In the genomic region with DNA sequence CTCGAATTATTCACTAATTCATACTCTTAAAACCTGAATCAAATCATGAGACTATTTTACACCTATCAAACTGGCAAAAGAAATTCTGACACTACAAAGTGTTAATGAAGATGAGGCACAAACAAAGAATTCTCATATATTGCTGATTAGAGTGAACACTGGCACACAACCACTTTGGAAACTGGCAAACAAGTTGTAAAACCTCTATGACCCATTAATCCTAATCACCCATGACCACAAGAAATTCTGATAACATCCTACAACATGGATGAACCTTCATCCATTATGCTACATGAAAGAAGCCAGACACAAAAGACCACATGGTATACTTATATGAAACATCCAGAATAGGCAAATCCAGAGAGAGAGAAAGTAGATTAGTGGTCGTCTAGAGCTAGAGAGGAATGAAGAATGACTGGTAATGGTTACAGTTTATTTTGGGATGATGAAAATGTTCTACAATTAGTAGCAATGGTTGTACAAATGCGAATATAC, we compare ENCODE assay signal across 23 cellular contexts. TPM values are rescaled to one million over a fixed set of nuclear protein-coding genes. Genes with fewer than 3 reads are reported as not detected.
DNase-seq lines count a peak whose midpoint lies in the region; ATAC-seq, FAIRE-seq and TF ChIP-seq lines count a peak whose summit lies in the region.
"Had no signal": no experiment of that assay in that cellular context is flagged by ENCODE, and none has a peak within 500 bp of the region (broad histone marks: within the 10 kb centered on the region; RNA-seq: fewer than 3 reads in every experiment).

No MANE protein-coding gene starts in this region.

- H3K36me3 ChIP-seq in HepG2 (replicated peaks in 1 of 2; ENCODE audit: control insufficient read depth in 1 of 2, insufficient read depth in 2 of 2, low read length in 2 of 2) (peaks cover 0 to 10% of the 10 kb centered on the region in 2 experiments; a peak in 1 of 5 replicates), right lobe of liver (no peaks in the 10 kb centered on the region), SK-N-MC (ENCODE audit: insufficient read depth, low read length) (peaks cover 16% of the 10 kb centered on the region), subcutaneous abdominal adipose tissue (ENCODE audit: control insufficient read depth in 5 of 5, insufficient read depth in 5 of 5, low read length in 5 of 5) (peaks cover 0 to 7% (median 4%) of the 10 kb centered on the region in 5 donors), thyroid gland (no peaks in the 10 kb centered on the region)
- H3K36me3 ChIP-seq: lower lobe of right lung, ovary, thoracic aorta had no signal

- TF ChIP-seq POLR2A in HepG2 (IDR thresholded peaks at IDR 0.05; ENCODE audit: insufficient read depth in 1 of 2, low read depth in 2 of 2, low read length in 2 of 2) (no peak), right lobe of liver (IDR thresholded peaks at IDR 0.05) (no peak), thyroid gland (IDR thresholded peaks at IDR 0.05) (no peak)

- H2AFZ ChIP-seq in HepG2 (ENCODE audit: low read length) = no peak overlapping the region

- TF ChIP-seq RAD21 in HepG2 (CRISPR knock-in tag; IDR thresholded peaks at IDR 0.05) = no peak

- no peak overlapping the region for H3K27ac ChIP-seq in HepG2 (ENCODE audit: extremely low read length, insufficient read depth, low read length)
- peak overlapping the region in 1 of 3 donors; percentile 12 for H3K27ac ChIP-seq in right lobe of liver
- H3K27ac ChIP-seq in SK-N-MC = peak overlapping the region; percentile 15; the same call in 1 of the 2 replicates
- peak overlapping the region; percentile 33 for H3K27ac ChIP-seq in subcutaneous abdominal adipose tissue (ENCODE audit: low read depth, low read length)
- H3K27ac ChIP-seq in thyroid gland = no peak overlapping the region
- H3K27ac ChIP-seq: lower lobe of right lung, ovary had no signal

- in situ Hi-C loops in HepG2 (cut with HindIII; ENCODE audit: extremely low pct_ligation_motif_present, low pct_unique_long_range_greater_than_20kb) = no loop called here

- H3K27me3 ChIP-seq in HepG2 (ENCODE audit: control insufficient read depth in 1 of 2, insufficient read depth in 2 of 2, low read length in 2 of 2) (no peaks in the 10 kb centered on the region), right lobe of liver (no peaks in the 10 kb centered on the region), subcutaneous abdominal adipose tissue (ENCODE audit: control insufficient read depth in 5 of 5, insufficient read depth in 4 of 5, low read length in 5 of 5) (no peaks in the 10 kb centered on the region), thyroid gland (no peaks in the 10 kb centered on the region)
- H3K27me3 ChIP-seq: ovary had no signal

- FAIRE-seq in HepG2 (lab: Jason Lieb, UNC) = no peak
- FAIRE-seq: GM12878 had no signal

- H3K4me1 ChIP-seq in HepG2 (ENCODE audit: insufficient read depth, low read length) (peaks cover 82% of the 10 kb centered on the region), right lobe of liver (peaks cover 0 to 84% (median 40%) of the 10 kb centered on the region in 4 donors), subcutaneous abdominal adipose tissue (ENCODE audit: control insufficient read depth in 5 of 5, insufficient read depth in 5 of 5, low read length in 5 of 5) (peaks cover 6 to 58% (median 44%) of the 10 kb centered on the region in 5 donors), thyroid gland (peaks cover 55 to 83% of the 10 kb centered on the region in 2 donors)

- no peak for TF ChIP-seq CTCF in HepG2 (CRISPR knock-in tag; IDR thresholded peaks at IDR 0.05)
- no peak for TF ChIP-seq CTCF in right lobe of liver (IDR thresholded peaks at IDR 0.05)
- TF ChIP-seq CTCF in thyroid gland (IDR thresholded peaks at IDR 0.05) = no peak

- TF ChIP-seq EP300 in HepG2 (IDR thresholded peaks at IDR 0.05; ENCODE audit: low read depth in 2 of 2, low read length in 2 of 2) (no peak), HepG2 (CRISPR knock-in tag; IDR thresholded peaks at IDR 0.05; ENCODE audit: borderline replicate concordance) (no peak)

- intact Hi-C loops in HepG2 (cut with micrococcal nuclease; ENCODE audit: unreplicated experiment) (no loop called here), right lobe of liver (cut with DNase I) (no loop called here), thyroid gland (cut with DNase I) (no loop called here)

- H3K4me3 Mint-ChIP-seq in memory B cell = peak overlapping the region; percentile 25
- H3K4me3 Mint-ChIP-seq: stimulated activated naive B cell treated with anti-CD40 and anti-IgM and Interleukin-4, amounts not matched to agents 10 μg/mL and 1 μg/mL and 100 μg/mL, for 72 hours had no signal

- H3K9me3 Mint-ChIP-seq in memory B cell = no peaks in the 10 kb centered on the region
- H3K9me3 Mint-ChIP-seq: H9; stimulated activated naive B cell treated with anti-CD40 and anti-IgM and Interleukin-4, amounts not matched to agents 10 μg/mL and 1 μg/mL and 100 μg/mL, for 72 hours had no signal

- no peaks in the 10 kb centered on the region for H3K27me3 Mint-ChIP-seq in memory B cell
- H3K27me3 Mint-ChIP-seq: stimulated activated naive B cell treated with anti-CD40 and anti-IgM and Interleukin-4, amounts not matched to agents 10 μg/mL and 1 μg/mL and 100 μg/mL, for 72 hours had no signal

- H3K79me2 ChIP-seq in HepG2 (ENCODE audit: insufficient read depth, low read length) = peaks cover 97% of the 10 kb centered on the region

- CTCF ChIA-PET in HepG2 (lab: Yijun Ruan, JAX; ENCODE audit: low intra/inter-chr PET ratio, low total read pairs) = no interaction called here

- H3K9ac ChIP-seq in HepG2 (ENCODE audit: insufficient read depth, low read depth, low read length) (no peak overlapping the region), SK-N-MC (ENCODE audit: insufficient read length) (no peak overlapping the region), subcutaneous abdominal adipose tissue (ENCODE audit: low read length in 5 of 5) (no peak overlapping the region)

- peaks cover 42% of the 10 kb centered on the region for H3K4me1 Mint-ChIP-seq in memory B cell

- peaks cover 8% of the 10 kb centered on the region for H3K36me3 Mint-ChIP-seq in memory B cell

- H3K4me3 ChIP-seq in HepG2 (replicated peaks in 1 of 3; ENCODE audit: insufficient read depth in 1 of 3, low read depth in 2 of 3, low read length in 3 of 3) = no peak overlapping the region
- no peak overlapping the region for H3K4me3 ChIP-seq in right lobe of liver
- H3K4me3 ChIP-seq in SK-N-MC = no peak overlapping the region
- no peak overlapping the region for H3K4me3 ChIP-seq in subcutaneous abdominal adipose tissue (ENCODE audit: low read depth in 1 of 5, low read length in 5 of 5)
- no peak overlapping the region for H3K4me3 ChIP-seq in thyroid gland (replicated peaks in 1 of 3)
- H3K4me3 ChIP-seq: GM12878, lower lobe of right lung, ovary, thoracic aorta had no signal

- peak overlapping the region; percentile 49 for H3K27ac Mint-ChIP-seq in memory B cell
- H3K27ac Mint-ChIP-seq: stimulated activated naive B cell treated with anti-CD40 and anti-IgM and Interleukin-4, amounts not matched to agents 10 μg/mL and 1 μg/mL and 100 μg/mL, for 72 hours had no signal

- BruUV-seq in HepG2 (replicated peaks; lab: Mats Ljungman, UMichigan) = no TSS peak

- peaks cover 95% of the 10 kb centered on the region for H4K20me1 ChIP-seq in HepG2 (ENCODE audit: insufficient read depth, low read length)

- WGBS in HepG2 (ENCODE audit: low lambda C conversion rate) = 75% methylated on average over 3 of the region's 3 CpGs
- 51% methylated on average over 3 of the region's 3 CpGs for WGBS in right lobe of liver (ENCODE audit: insufficient coverage, low coverage, low lambda C conversion rate, missing lambda C conversion rate)
- 68 to 72% methylated on average over 3 of the region's 3 CpGs for WGBS in thyroid gland, 2 donors

- POLR2A ChIA-PET in HepG2 (lab: Yijun Ruan, JAX) = interaction anchor here (0.6 to 1.1 kb wide), 3 partner anchors 9 to 20 kb away, joined by 3 to 4 read pairs (median 4); no protein-coding TSS in a partner anchor

- DNase-seq in HepG2 (ENCODE audit: low spot score) (no peak), right lobe of liver (no peak), SK-N-MC (ENCODE audit: low read depth, low spot score) (no peak), memory B cell (ENCODE audit: low spot score in 2 of 2) (no peak), thyroid gland (no peak), NCI-H446 treated with DMSO at 0.1 percent for 48 hours (lab: John Stamatoyannopoulos, UW) (no peak)
- DNase-seq: ACHN; activated CD4-positive, alpha-beta T cell treated with anti-CD3 and anti-CD28 coated beads for 1 hour; activated naive CD4-positive, alpha-beta T cell treated with anti-CD3 and anti-CD28 coated beads, Interleukin-2, amount 50 U/mL, for 16 hours; C1 segment of cervical spinal cord; H9; NCI-H1048; NCI-H2029; ovary; RPMI8226; stimulated activated CD4-positive, alpha-beta T cell treated with anti-CD3 and anti-CD28 coated beads, Interleukin-2, amount 100 ng/mL, for 24 hours; stimulated activated naive B cell treated with anti-CD40 and anti-IgM and Interleukin-4, amounts not matched to agents 10 μg/mL and 1 μg/mL and 100 μg/mL, for 72 hours had no signal

- ATAC-seq in HepG2 = no peak
- ATAC-seq in right lobe of liver = no peak
- ATAC-seq in memory B cell (ENCODE audit: low read depth) = no peak
- ATAC-seq in HG03135 (IDR thresholded peaks at IDR 0.05; ENCODE audit: unreplicated experiment) = no peak
- ATAC-seq: sciatic nerve; stimulated activated naive B cell treated with anti-CD40 and anti-IgM and Interleukin-4, amounts not matched to agents 10 μg/mL and 1 μg/mL and 100 μg/mL, for 72 hours had no signal

- H3K4me2 ChIP-seq in HepG2 (ENCODE audit: low read depth, low read length) = no peak overlapping the region

- H3K9me3 ChIP-seq in HepG2 (ENCODE audit: low read length) (no peaks in the 10 kb centered on the region), right lobe of liver (no peaks in the 10 kb centered on the region), SK-N-MC (ENCODE audit: low read depth, low read length) (no peaks in the 10 kb centered on the region), subcutaneous abdominal adipose tissue (ENCODE audit: control insufficient read depth in 5 of 5, low read length in 5 of 5) (no peaks in the 10 kb centered on the region), thyroid gland (no peaks in the 10 kb centered on the region)
- H3K9me3 ChIP-seq: lower lobe of right lung, ovary, thoracic aorta had no signal

RNA-seq across cellular contexts. Expression of a gene that starts 8.5 kb away (rescaled TPM):
- 86.1 and 102 TPM in 2 replicates for total RNA-seq in HepG2 (2016; rRNA removed; fragmentation: Illumina TruSeq; extraction: Trizol)
- total RNA-seq in HepG2 (2016; cell fraction: cytosol; rRNA removed; fragmentation: Illumina TruSeq; extraction: Trizol; ENCODE audit: low read depth) = 25.6 and 26.4 TPM in 2 replicates
- 92.3 and 92.5 TPM in 2 replicates for total RNA-seq in HepG2 (2016; cell fraction: insoluble cytoplasmic fraction; rRNA removed; fragmentation: Illumina TruSeq; extraction: Trizol)
- 57.5 TPM in 2 replicates for total RNA-seq in HepG2 (2016; cell fraction: membrane; rRNA removed; fragmentation: Illumina TruSeq; extraction: Trizol)
- 88.6 and 95.6 TPM in 2 replicates for total RNA-seq in HepG2 (2016; cell fraction: nucleus; rRNA removed; fragmentation: Illumina TruSeq; extraction: Trizol)
- 45.9 and 46.4 TPM in 2 replicates for polyA plus RNA-seq in HepG2 (2011; rRNA removed)
- 31.6 and 50.0 TPM in 2 replicates for polyA plus RNA-seq in HepG2 (2011; cell fraction: cytosol; rRNA removed)
- 47.9 and 59.6 TPM in 2 replicates for polyA plus RNA-seq in HepG2 (2011; cell fraction: nucleus; rRNA removed)
- polyA plus RNA-seq in HepG2 (2012) = 66.6 and 70.2 TPM in 2 replicates
- polyA plus RNA-seq in HepG2 (2016; cell fraction: cytosol; fragmentation: Illumina TruSeq; extraction: Trizol; ENCODE audit: low read depth) = 4.1 and 5.8 TPM in 2 replicates
- 64.8 and 77.7 TPM in 2 replicates for polyA plus RNA-seq in HepG2 (2016; cell fraction: insoluble cytoplasmic fraction; fragmentation: Illumina TruSeq; extraction: Trizol; ENCODE audit: low read depth)
- 19.7 and 22.4 TPM in 2 replicates for polyA plus RNA-seq in HepG2 (2016; cell fraction: membrane; fragmentation: Illumina TruSeq; extraction: Trizol; ENCODE audit: low read depth)
- polyA plus RNA-seq in HepG2 (2016; cell fraction: nucleus; fragmentation: Illumina TruSeq; extraction: Trizol; ENCODE audit: insufficient read depth, low read depth) = 101 and 103 TPM in 2 replicates
- 88.8 and 106 TPM in 2 replicates for polyA minus RNA-seq in HepG2 (2011; rRNA and poly(A)+ RNA removed; ENCODE audit: low replicate concordance)
- 54.0 and 54.9 TPM in 2 replicates for polyA minus RNA-seq in HepG2 (2011; cell fraction: cytosol; rRNA and poly(A)+ RNA removed)
- polyA minus RNA-seq in HepG2 (2011; cell fraction: nucleus; rRNA and poly(A)+ RNA removed) = 163 and 195 TPM in 2 replicates
- total RNA-seq in right lobe of liver = 10 to 100 TPM; 51.2 to 80.0 (median 67.3) TPM
- total RNA-seq in thyroid gland = 100 to 1,000 TPM; 146 to 220 (median 176) TPM

RNA-seq across cellular contexts. Expression of a gene that starts 10.2 kb away (rescaled TPM):
- total RNA-seq in HepG2 (2016; rRNA removed; fragmentation: Illumina TruSeq; extraction: Trizol) (21.9 and 25.4 TPM in 2 replicates), right lobe of liver (10 to 100 TPM in 3 of 6 experiments, 1 to 10 TPM in 3; 7.5 to 17.5 (median 10.0) TPM), thyroid gland (10 to 100 TPM; 15.7 to 30.9 (median 25.7) TPM)
- total RNA-seq in HepG2 (2016; cell fraction: cytosol; rRNA removed; fragmentation: Illumina TruSeq; extraction: Trizol; ENCODE audit: low read depth) = 11.4 TPM in 2 replicates
- total RNA-seq in HepG2 (2016; cell fraction: insoluble cytoplasmic fraction; rRNA removed; fragmentation: Illumina TruSeq; extraction: Trizol) = 22.3 and 23.4 TPM in 2 replicates
- total RNA-seq in HepG2 (2016; cell fraction: membrane; rRNA removed; fragmentation: Illumina TruSeq; extraction: Trizol) = 25.3 and 27.2 TPM in 2 replicates
- 15.9 TPM in 2 replicates for total RNA-seq in HepG2 (2016; cell fraction: nucleus; rRNA removed; fragmentation: Illumina TruSeq; extraction: Trizol)
- polyA plus RNA-seq in HepG2 (2011; rRNA removed) = 112 and 135 TPM in 2 replicates
- polyA plus RNA-seq in HepG2 (2011; cell fraction: cytosol; rRNA removed) = 79.4 and 112 TPM in 2 replicates
- polyA plus RNA-seq in HepG2 (2011; cell fraction: nucleus; rRNA removed) = 24.0 and 32.3 TPM in 2 replicates
- 42.1 and 42.2 TPM in 2 replicates for polyA plus RNA-seq in HepG2 (2012)
- 14.7 and 16.7 TPM in 2 replicates for polyA plus RNA-seq in HepG2 (2016; cell fraction: cytosol; fragmentation: Illumina TruSeq; extraction: Trizol; ENCODE audit: low read depth)
- polyA plus RNA-seq in HepG2 (2016; cell fraction: insoluble cytoplasmic fraction; fragmentation: Illumina TruSeq; extraction: Trizol; ENCODE audit: low read depth) = 38.2 and 42.6 TPM in 2 replicates
- polyA plus RNA-seq in HepG2 (2016; cell fraction: membrane; fragmentation: Illumina TruSeq; extraction: Trizol; ENCODE audit: low read depth) = 28.0 and 33.0 TPM in 2 replicates
- 36.0 and 42.8 TPM in 2 replicates for polyA plus RNA-seq in HepG2 (2016; cell fraction: nucleus; fragmentation: Illumina TruSeq; extraction: Trizol; ENCODE audit: insufficient read depth, low read depth)
- 78.0 and 80.4 TPM in 2 replicates for polyA minus RNA-seq in HepG2 (2011; rRNA and poly(A)+ RNA removed; ENCODE audit: low replicate concordance)
- polyA minus RNA-seq in HepG2 (2011; cell fraction: cytosol; rRNA and poly(A)+ RNA removed) = 35.4 and 38.1 TPM in 2 replicates
- 26.5 and 35.8 TPM in 2 replicates for polyA minus RNA-seq in HepG2 (2011; cell fraction: nucleus; rRNA and poly(A)+ RNA removed)

RNA-seq across cellular contexts. Expression of a gene that starts 53.9 kb away (rescaled TPM):
- total RNA-seq in HepG2 (2016; rRNA removed; fragmentation: Illumina TruSeq; extraction: Trizol) (0.24 and 1.5 TPM in 2 replicates), right lobe of liver (1 to 10 TPM in 5 of 6 experiments, under 1 TPM in 1; 0.81 to 3.1 (median 1.9) TPM), thyroid gland (1 to 10 TPM; 3.5 to 5.3 (median 3.8) TPM)
- 0.26 and 0.30 TPM in 2 replicates for total RNA-seq in HepG2 (2016; cell fraction: cytosol; rRNA removed; fragmentation: Illumina TruSeq; extraction: Trizol; ENCODE audit: low read depth)
- 0.18 and 1.4 TPM in 2 replicates for total RNA-seq in HepG2 (2016; cell fraction: insoluble cytoplasmic fraction; rRNA removed; fragmentation: Illumina TruSeq; extraction: Trizol)
- total RNA-seq in HepG2 (2016; cell fraction: membrane; rRNA removed; fragmentation: Illumina TruSeq; extraction: Trizol) = 0.37 and 0.41 TPM in 2 replicates
- 1.7 and 2.5 TPM in 2 replicates for total RNA-seq in HepG2 (2016; cell fraction: nucleus; rRNA removed; fragmentation: Illumina TruSeq; extraction: Trizol)
- 3.2 and 3.3 TPM in 2 replicates for polyA plus RNA-seq in HepG2 (2011; rRNA removed)
- 0.64 and 0.82 TPM in 2 replicates for polyA plus RNA-seq in HepG2 (2011; cell fraction: cytosol; rRNA removed)
- polyA plus RNA-seq in HepG2 (2011; cell fraction: nucleus; rRNA removed) = 23.6 and 26.7 TPM in 2 replicates
- 2.9 and 3.4 TPM in 2 replicates for polyA plus RNA-seq in HepG2 (2012)
- 0.18 and 0.35 TPM in 2 replicates for polyA plus RNA-seq in HepG2 (2016; cell fraction: cytosol; fragmentation: Illumina TruSeq; extraction: Trizol; ENCODE audit: low read depth)
- polyA plus RNA-seq in HepG2 (2016; cell fraction: insoluble cytoplasmic fraction; fragmentation: Illumina TruSeq; extraction: Trizol; ENCODE audit: low read depth) = 0.20 TPM in 1 of 2 replicates, not detected in the other
- polyA plus RNA-seq in HepG2 (2016; cell fraction: membrane; fragmentation: Illumina TruSeq; extraction: Trizol; ENCODE audit: low read depth) = 0.13 and 0.33 TPM in 2 replicates
- polyA plus RNA-seq in HepG2 (2016; cell fraction: nucleus; fragmentation: Illumina TruSeq; extraction: Trizol; ENCODE audit: insufficient read depth, low read depth) = 4.6 and 5.9 TPM in 2 replicates
- polyA minus RNA-seq in HepG2 (2011; rRNA and poly(A)+ RNA removed; ENCODE audit: low replicate concordance) = 4.0 and 9.6 TPM in 2 replicates
- polyA minus RNA-seq in HepG2 (2011; cell fraction: cytosol; rRNA and poly(A)+ RNA removed) = 0.62 TPM in 1 of 2 replicates, not detected in the other
- polyA minus RNA-seq in HepG2 (2011; cell fraction: nucleus; rRNA and poly(A)+ RNA removed) = 10.6 and 12.4 TPM in 2 replicates

Comparison
In these comparisons a context has a peak if more than half of its experiments do, and no peak if none do; other contexts are left out.
1. H3K27ac ChIP-seq: peak in SK-N-MC (single experiment) and subcutaneous abdominal adipose tissue (single experiment); none in HepG2 (single experiment) and thyroid gland (0 of 3).